Comparison of ENCODE assay signal across 8 cellular contexts in genomic region chr2:191376981-191377629, GRCh38.
DNase-seq lines count a peak whose midpoint lies in the region; ATAC-seq, FAIRE-seq and TF ChIP-seq lines count a peak whose summit lies in the region.

No MANE protein-coding gene starts in this region.

- POLR2A ChIA-PET in A549 (lab: Yijun Ruan, JAX) = no interaction called here

- CTCF ChIA-PET in A549 (lab: Yijun Ruan, JAX) = interaction anchor here (1.5 kb wide), 1 partner anchor 124 kb away, joined by 4 read pairs; no protein-coding TSS in a partner anchor

- TF ChIP-seq RAD21 in A549 (conservative IDR thresholded peaks at IDR 0.05 in 1 of 2, IDR thresholded peaks at IDR 0.05 in 1 of 2) = no peak

- TF ChIP-seq CTCF in A549 (IDR thresholded peaks at IDR 0.05) (no peak), psoas muscle (IDR thresholded peaks at IDR 0.05) (no peak)

- H3K36me3 ChIP-seq in psoas muscle (ENCODE audit: insufficient read depth in 1 of 2, low read depth in 1 of 2) = no peaks in the 10 kb centered on the region

- DNase-seq in A549 (ENCODE audit: low read depth in 1 of 2, low spot score in 1 of 2) (peak; percentile 57 to 83), SKM-1 treated with dmso at 0.1 percent for 144 hours (lab: John Stamatoyannopoulos, UW; ENCODE audit: unreplicated experiment) (peak; percentile 88), head of caudate nucleus (peak in 41 of 42 donors; percentile 8 to 84 (median 51)), psoas muscle (peak; percentile 64 to 70), mesenteric fat pad (ENCODE audit: low spot score) (no peak), NCI-H345 (lab: John Stamatoyannopoulos, UW) (no peak)

- H3K27ac ChIP-seq in A549 (peak overlapping the region; percentile 60 to 83), psoas muscle (no peak overlapping the region)

- intact Hi-C loops in head of caudate nucleus (cut with DNase I) (no loop called here), psoas muscle (cut with DNase I) (no loop called here)

- no peak for TF ChIP-seq EP300 in A549 (IDR thresholded peaks at IDR 0.05)

- TF ChIP-seq POLR2A in A549 (IDR thresholded peaks at IDR 0.05; ENCODE audit: low read length) = no peak

- H3K9me3 ChIP-seq in A549 = no peaks in the 10 kb centered on the region
- no peaks in the 10 kb centered on the region for H3K9me3 ChIP-seq in psoas muscle

- peak; percentile 54 for FAIRE-seq in A549 (lab: Jason Lieb, UNC)

- H3K27me3 ChIP-seq in psoas muscle (ENCODE audit: insufficient read depth in 3 of 3, low read length in 2 of 3) = no peaks in the 10 kb centered on the region

- H3K4me3 ChIP-seq in A549 = no peak overlapping the region
- no peak overlapping the region for H3K4me3 ChIP-seq in psoas muscle

- peak; percentile 98 to 100 for ATAC-seq in A549
- peak; percentile 42 for ATAC-seq in GM18519 (IDR thresholded peaks at IDR 0.05; ENCODE audit: low FRiP score, unreplicated experiment)
- peak; percentile 85 for ATAC-seq in HG03558 (IDR thresholded peaks at IDR 0.05; ENCODE audit: extremely low read depth, unreplicated experiment)
- peak; percentile 68 to 84 (median 76) for ATAC-seq in psoas muscle

- H3K4me1 ChIP-seq in A549 (peaks cover 51% of the 10 kb centered on the region), psoas muscle (no peaks in the 10 kb centered on the region)

- peak overlapping the region; percentile 68 for H3K4me2 ChIP-seq in A549

- WGBS in A549 (ENCODE audit: missing lambda C conversion rate) = 31% methylated on average over 3 of the region's 3 CpGs
- WGBS in psoas muscle, 3 donors = 58 to 60% (median 60%) methylated on average over 3 of the region's 3 CpGs

TF ChIP-seq in A549, 52 proteins besides CTCF, POLR2A, EP300 and RAD21:
- TF ChIP-seq, protein P1, sequence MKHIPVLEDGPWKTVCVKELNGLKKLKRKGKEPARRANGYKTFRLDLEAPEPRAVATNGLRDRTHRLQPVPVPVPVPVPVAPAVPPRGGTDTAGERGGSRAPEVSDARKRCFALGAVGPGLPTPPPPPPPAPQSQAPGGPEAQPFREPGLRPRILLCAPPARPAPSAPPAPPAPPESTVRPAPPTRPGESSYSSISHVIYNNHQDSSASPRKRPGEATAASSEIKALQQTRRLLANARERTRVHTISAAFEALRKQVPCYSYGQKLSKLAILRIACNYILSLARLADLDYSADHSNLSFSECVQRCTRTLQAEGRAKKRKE (CRISPR knock-in tag; IDR thresholded peaks at IDR 0.05; ENCODE audit: low read depth) = no peak
- TF ChIP-seq MAX (IDR thresholded peaks at IDR 0.05) = peak; percentile 96
- TF ChIP-seq PHF8 (IDR thresholded peaks at IDR 0.05; ENCODE audit: borderline replicate concordance, low read depth) = no peak
- TF ChIP-seq BHLHE40 (IDR thresholded peaks at IDR 0.05; ENCODE audit: low read depth, low read length) = no peak
- TF ChIP-seq, protein P2, sequence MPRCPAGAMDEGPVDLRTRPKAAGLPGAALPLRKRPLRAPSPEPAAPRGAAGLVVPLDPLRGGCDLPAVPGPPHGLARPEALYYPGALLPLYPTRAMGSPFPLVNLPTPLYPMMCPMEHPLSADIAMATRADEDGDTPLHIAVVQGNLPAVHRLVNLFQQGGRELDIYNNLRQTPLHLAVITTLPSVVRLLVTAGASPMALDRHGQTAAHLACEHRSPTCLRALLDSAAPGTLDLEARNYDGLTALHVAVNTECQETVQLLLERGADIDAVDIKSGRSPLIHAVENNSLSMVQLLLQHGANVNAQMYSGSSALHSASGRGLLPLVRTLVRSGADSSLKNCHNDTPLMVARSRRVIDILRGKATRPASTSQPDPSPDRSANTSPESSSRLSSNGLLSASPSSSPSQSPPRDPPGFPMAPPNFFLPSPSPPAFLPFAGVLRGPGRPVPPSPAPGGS (IDR thresholded peaks at IDR 0.05) = no peak
- TF ChIP-seq, protein P3, sequence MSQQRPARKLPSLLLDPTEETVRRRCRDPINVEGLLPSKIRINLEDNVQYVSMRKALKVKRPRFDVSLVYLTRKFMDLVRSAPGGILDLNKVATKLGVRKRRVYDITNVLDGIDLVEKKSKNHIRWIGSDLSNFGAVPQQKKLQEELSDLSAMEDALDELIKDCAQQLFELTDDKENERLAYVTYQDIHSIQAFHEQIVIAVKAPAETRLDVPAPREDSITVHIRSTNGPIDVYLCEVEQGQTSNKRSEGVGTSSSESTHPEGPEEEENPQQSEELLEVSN (IDR thresholded peaks at IDR 0.05; ENCODE audit: borderline replicate concordance, low read depth) = peak; percentile 61; the same call in 1 of the 2 replicates
- peak; percentile 100 for TF ChIP-seq HOXB5 (CRISPR knock-in tag; IDR thresholded peaks at IDR 0.05)
- TF ChIP-seq, protein P4, sequence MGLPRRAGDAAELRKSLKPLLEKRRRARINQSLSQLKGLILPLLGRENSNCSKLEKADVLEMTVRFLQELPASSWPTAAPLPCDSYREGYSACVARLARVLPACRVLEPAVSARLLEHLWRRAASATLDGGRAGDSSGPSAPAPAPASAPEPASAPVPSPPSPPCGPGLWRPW (IDR thresholded peaks at IDR 0.05) = no peak
- TF ChIP-seq JUNB (IDR thresholded peaks at IDR 0.05) = 0 out of 2 replicates have a peak, but pooled peaks have one; percentile 42
- TF ChIP-seq, protein P5, sequence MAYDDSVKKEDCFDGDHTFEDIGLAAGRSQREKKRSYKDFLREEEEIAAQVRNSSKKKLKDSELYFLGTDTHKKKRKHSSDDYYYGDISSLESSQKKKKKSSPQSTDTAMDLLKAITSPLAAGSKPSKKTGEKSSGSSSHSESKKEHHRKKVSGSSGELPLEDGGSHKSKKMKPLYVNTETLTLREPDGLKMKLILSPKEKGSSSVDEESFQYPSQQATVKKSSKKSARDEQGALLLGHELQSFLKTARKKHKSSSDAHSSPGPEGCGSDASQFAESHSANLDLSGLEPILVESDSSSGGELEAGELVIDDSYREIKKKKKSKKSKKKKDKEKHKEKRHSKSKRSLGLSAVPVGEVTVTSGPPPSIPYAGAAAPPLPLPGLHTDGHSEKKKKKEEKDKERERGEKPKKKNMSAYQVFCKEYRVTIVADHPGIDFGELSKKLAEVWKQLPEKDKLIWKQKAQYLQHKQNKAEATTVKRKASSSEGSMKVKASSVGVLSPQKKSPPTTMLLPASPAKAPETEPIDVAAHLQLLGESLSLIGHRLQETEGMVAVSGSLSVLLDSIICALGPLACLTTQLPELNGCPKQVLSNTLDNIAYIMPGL (CRISPR knock-in tag; IDR thresholded peaks at IDR 0.05; ENCODE audit: borderline replicate concordance) = no peak
- TF ChIP-seq MYC (IDR thresholded peaks at IDR 0.05; ENCODE audit: borderline replicate concordance, low read length) = peak; percentile 71; the same call in 1 of the 2 replicates
- no peak for TF ChIP-seq TFCP2L1 (CRISPR knock-in tag; IDR thresholded peaks at IDR 0.05)
- TF ChIP-seq, protein P6, sequence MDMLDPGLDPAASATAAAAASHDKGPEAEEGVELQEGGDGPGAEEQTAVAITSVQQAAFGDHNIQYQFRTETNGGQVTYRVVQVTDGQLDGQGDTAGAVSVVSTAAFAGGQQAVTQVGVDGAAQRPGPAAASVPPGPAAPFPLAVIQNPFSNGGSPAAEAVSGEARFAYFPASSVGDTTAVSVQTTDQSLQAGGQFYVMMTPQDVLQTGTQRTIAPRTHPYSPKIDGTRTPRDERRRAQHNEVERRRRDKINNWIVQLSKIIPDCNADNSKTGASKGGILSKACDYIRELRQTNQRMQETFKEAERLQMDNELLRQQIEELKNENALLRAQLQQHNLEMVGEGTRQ (IDR thresholded peaks at IDR 0.05) = peak; percentile 59
- no peak for TF ChIP-seq NFE2L2 (conservative IDR thresholded peaks at IDR 0.05; ENCODE audit: low read length)
- TF ChIP-seq, protein P7, sequence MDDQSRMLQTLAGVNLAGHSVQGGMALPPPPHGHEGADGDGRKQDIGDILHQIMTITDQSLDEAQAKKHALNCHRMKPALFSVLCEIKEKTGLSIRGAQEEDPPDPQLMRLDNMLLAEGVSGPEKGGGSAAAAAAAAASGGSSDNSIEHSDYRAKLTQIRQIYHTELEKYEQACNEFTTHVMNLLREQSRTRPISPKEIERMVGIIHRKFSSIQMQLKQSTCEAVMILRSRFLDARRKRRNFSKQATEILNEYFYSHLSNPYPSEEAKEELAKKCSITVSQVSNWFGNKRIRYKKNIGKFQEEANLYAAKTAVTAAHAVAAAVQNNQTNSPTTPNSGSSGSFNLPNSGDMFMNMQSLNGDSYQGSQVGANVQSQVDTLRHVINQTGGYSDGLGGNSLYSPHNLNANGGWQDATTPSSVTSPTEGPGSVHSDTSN (IDR thresholded peaks at IDR 0.05) = peak; percentile 77
- TF ChIP-seq CHD2 (IDR thresholded peaks at IDR 0.05; ENCODE audit: low read length, partially characterized antibody) = no peak
- no peak for TF ChIP-seq ZFP36 (IDR thresholded peaks at IDR 0.05; ENCODE audit: borderline replicate concordance, partially characterized antibody)
- TF ChIP-seq HOXA7 (CRISPR knock-in tag; IDR thresholded peaks at IDR 0.05) = no peak
- no peak for TF ChIP-seq FOXS1 (CRISPR knock-in tag; IDR thresholded peaks at IDR 0.05)
- TF ChIP-seq FOSL2 (IDR thresholded peaks at IDR 0.05) = peak; percentile 74; the same call in 1 of the 2 replicates
- TF ChIP-seq FOSL2 (CRISPR knock-in tag; IDR thresholded peaks at IDR 0.05) = peak; percentile 95

Comparison
In these comparisons a context has a peak if more than half of its experiments do, and no peak if none do; other contexts are left out.
1. ATAC-seq: peak in every context shown above with its lines; median percentile 99 in A549; 85 in HG03558; 76 in psoas muscle; 42 in GM18519.
2. DNase-seq: peak in A549 (2 of 2), SKM-1 treated with dmso at 0.1 percent for 144 hours (single experiment), head of caudate nucleus (41 of 42) and psoas muscle (2 of 2); none in mesenteric fat pad (single experiment) and NCI-H345 (single experiment).